1 cellular context compared by ENCODE assay signal in genomic region chr1:213260322-213261075, GRCh38.
TF ChIP-seq lines count a peak whose summit lies in the region.

No MANE protein-coding gene starts in this region.

TF ChIP-seq in K562, 482 proteins besides CTCF, POLR2A, EP300 and RAD21 (continued from another document):
- TF ChIP-seq STAT5A (IDR thresholded peaks at IDR 0.05; ENCODE audit: borderline replicate concordance, low read length) = peak; percentile 59; the same call in 1 of the 2 replicates
- 0 out of 2 replicates have a peak, but pooled peaks have one; percentile 16 for TF ChIP-seq ATF7 (IDR thresholded peaks at IDR 0.05)
- no peak for TF ChIP-seq ELF2 (CRISPR knock-in tag; IDR thresholded peaks at IDR 0.05)
- peak; percentile 53; the same call in 1 of the 2 replicates for TF ChIP-seq CXXC5 (CRISPR knock-in tag; IDR thresholded peaks at IDR 0.05)
- TF ChIP-seq DPF2 (IDR thresholded peaks at IDR 0.05) = peak; percentile 88
- TF ChIP-seq BRCA1 (IDR thresholded peaks at IDR 0.05) = no peak
- no peak for TF ChIP-seq BRCA1 (CRISPR knock-in tag; IDR thresholded peaks at IDR 0.05)
- TF ChIP-seq KLF16 (IDR thresholded peaks at IDR 0.05) = 0 out of 2 replicates have a peak, but pooled peaks have one; percentile 15
- no peak for TF ChIP-seq E2F1 (CRISPR knock-in tag; IDR thresholded peaks at IDR 0.05)
- peak; percentile 86 for TF ChIP-seq SOX6 (IDR thresholded peaks at IDR 0.05)
- peak; percentile 95 for TF ChIP-seq ZNF384 (IDR thresholded peaks at IDR 0.05; ENCODE audit: low read depth, low read length)
- TF ChIP-seq NCOR1 (IDR thresholded peaks at IDR 0.05) = peak; percentile 38; the same call in 1 of the 2 replicates
- TF ChIP-seq ZNF780A (CRISPR knock-in tag; IDR thresholded peaks at IDR 0.05) = no peak
- TF ChIP-seq ZNF695 (CRISPR knock-in tag; IDR thresholded peaks at IDR 0.05) = no peak
- TF ChIP-seq SRF (CRISPR knock-in tag; IDR thresholded peaks at IDR 0.05) = no peak
- TF ChIP-seq NR3C1 (CRISPR knock-in tag; IDR thresholded peaks at IDR 0.05) = no peak
- peak; percentile 49 for TF ChIP-seq MEIS2 (IDR thresholded peaks at IDR 0.05; ENCODE audit: partially characterized antibody)
- TF ChIP-seq NFYB (IDR thresholded peaks at IDR 0.05; ENCODE audit: extremely low read depth, insufficient read length) = peak; percentile 34
- TF ChIP-seq ZEB2 (IDR thresholded peaks at IDR 0.05) = 0 out of 2 replicates have a peak, but pooled peaks have one; percentile 21
- TF ChIP-seq MTA2 (IDR thresholded peaks at IDR 0.05; ENCODE audit: low read depth) = peak; percentile 66; the same call in 1 of the 2 replicates
- TF ChIP-seq POU5F1 (IDR thresholded peaks at IDR 0.05; ENCODE audit: borderline replicate concordance, low read depth, low read length, partially characterized antibody) = no peak
- peak; percentile 43; the same call in 1 of the 2 replicates for TF ChIP-seq LCOR (CRISPR knock-in tag; IDR thresholded peaks at IDR 0.05)
- TF ChIP-seq TAL1 (IDR thresholded peaks at IDR 0.05) = peak; percentile 78
- peak; percentile 82 for TF ChIP-seq CBFA2T3 (IDR thresholded peaks at IDR 0.05)
- peak; percentile 71 for TF ChIP-seq TCF3 (CRISPR knock-in tag; IDR thresholded peaks at IDR 0.05)
- TF ChIP-seq LEF1 (IDR thresholded peaks at IDR 0.05) = no peak
- peak; percentile 53 for TF ChIP-seq CBFA2T2 (conservative IDR thresholded peaks at IDR 0.05)
- 0 out of 2 replicates have a peak, but pooled peaks have one; percentile 32 for TF ChIP-seq MECOM (CRISPR knock-in tag; IDR thresholded peaks at IDR 0.05)
- peak; percentile 48 for TF ChIP-seq RBM25 (IDR thresholded peaks at IDR 0.05; ENCODE audit: low read depth, low read length, severe bottlenecking)
- peak; percentile 83 for TF ChIP-seq SMARCA4 (IDR thresholded peaks at IDR 0.05)
- 0 out of 2 replicates have a peak, but pooled peaks have one; percentile 10 for TF ChIP-seq BCOR (IDR thresholded peaks at IDR 0.05)
- peak; percentile 64 for TF ChIP-seq SMARCB1 (IDR thresholded peaks at IDR 0.05; ENCODE audit: insufficient read length, low read depth)
- TF ChIP-seq HES1 (IDR thresholded peaks at IDR 0.05; ENCODE audit: low read depth) = peak; percentile 29; the same call in 1 of the 2 replicates
- no peak for TF ChIP-seq RBBP5 (IDR thresholded peaks at IDR 0.05; ENCODE audit: borderline replicate concordance, insufficient read depth, low read length, poor library complexity, severe bottlenecking)
- no peak for TF ChIP-seq PHF20 (IDR thresholded peaks at IDR 0.05; ENCODE audit: partially characterized antibody)
- TF ChIP-seq NUFIP1 (IDR thresholded peaks at IDR 0.05; ENCODE audit: partially characterized antibody) = no peak
- peak in 1 of 2 experiments; percentile 43; a peak in 1 of 4 replicates for TF ChIP-seq TBL1XR1 (IDR thresholded peaks at IDR 0.05; ENCODE audit: low read length in 2 of 2)
- TF ChIP-seq FOXK2 (conservative IDR thresholded peaks at IDR 0.05 in 1 of 2, IDR thresholded peaks at IDR 0.05 in 1 of 2; ENCODE audit: low read depth in 2 of 2) = 0 out of 4 replicates have a peak, but pooled peaks of 1 of the 2 experiments have one; percentile 52
- TF ChIP-seq HMBOX1 (IDR thresholded peaks at IDR 0.05) = peak; percentile 73
- TF ChIP-seq SAFB2 (IDR thresholded peaks at IDR 0.05; ENCODE audit: borderline replicate concordance, low read depth, low read length, severe bottlenecking) = no peak
- TF ChIP-seq FOXM1 (IDR thresholded peaks at IDR 0.05; ENCODE audit: low read depth) = peak; percentile 83
- TF ChIP-seq FOXM1 (CRISPR knock-in tag; IDR thresholded peaks at IDR 0.05; ENCODE audit: low read depth) = no peak
- TF ChIP-seq PML (IDR thresholded peaks at IDR 0.05; ENCODE audit: low read length) = peak; percentile 57; the same call in 1 of the 2 replicates
- no peak for TF ChIP-seq ZFPM2 (CRISPR knock-in tag; IDR thresholded peaks at IDR 0.05)
- peak in 1 of 2 experiments; percentile 73; a peak in 2 of 4 replicates for TF ChIP-seq RCOR1 (IDR thresholded peaks at IDR 0.05; ENCODE audit: borderline replicate concordance in 1 of 2, low read depth in 2 of 2, low read length in 2 of 2)
- TF ChIP-seq HDAC2 (IDR thresholded peaks at IDR 0.05) = 0 out of 2 replicates have a peak, but pooled peaks have one; percentile 57
- no peak for TF ChIP-seq HNRNPUL1 (IDR thresholded peaks at IDR 0.05; ENCODE audit: low read length)
- TF ChIP-seq L3MBTL2 (IDR thresholded peaks at IDR 0.05) = 0 out of 2 replicates have a peak, but pooled peaks have one; percentile 35
- peak; percentile 34; the same call in 1 of the 2 replicates for TF ChIP-seq ARID3A (IDR thresholded peaks at IDR 0.05; ENCODE audit: borderline replicate concordance, low read depth, low read length)
- no peak for TF ChIP-seq CREM (IDR thresholded peaks at IDR 0.05; ENCODE audit: low read depth)
- peak; percentile 75; the same call in 1 of the 2 replicates for TF ChIP-seq SMARCE1 (IDR thresholded peaks at IDR 0.05)
- peak; percentile 27; the same call in 1 of the 2 replicates for TF ChIP-seq JUND (IDR thresholded peaks at IDR 0.05; ENCODE audit: borderline replicate concordance, low read depth, low read length)
- TF ChIP-seq JUND (tag; IDR thresholded peaks at IDR 0.05; ENCODE audit: borderline replicate concordance, low read depth, low read length) = no peak
- TF ChIP-seq ELF1 (tag; IDR thresholded peaks at IDR 0.05) = 0 out of 2 replicates have a peak, but pooled peaks have one; percentile 38
- TF ChIP-seq PKNOX1 (IDR thresholded peaks at IDR 0.05) = peak; percentile 56; the same call in 1 of the 2 replicates
- TF ChIP-seq NBN (IDR thresholded peaks at IDR 0.05; ENCODE audit: low read depth) = peak; percentile 54; the same call in 1 of the 2 replicates
- TF ChIP-seq GATA2 (CRISPR knock-in tag; IDR thresholded peaks at IDR 0.05) = peak; percentile 15; the same call in 1 of the 2 replicates
- peak; percentile 83 for TF ChIP-seq ADNP (tag; IDR thresholded peaks at IDR 0.05)
- peak; percentile 59; the same call in 1 of the 2 replicates for TF ChIP-seq CHAMP1 (IDR thresholded peaks at IDR 0.05)
- peak; percentile 81 for TF ChIP-seq TEAD4 (IDR thresholded peaks at IDR 0.05; ENCODE audit: low read length)
- TF ChIP-seq TEAD4 (CRISPR knock-in tag; IDR thresholded peaks at IDR 0.05; ENCODE audit: borderline replicate concordance) = no peak
- peak; percentile 49; the same call in 1 of the 2 replicates for TF ChIP-seq SMARCC2 (IDR thresholded peaks at IDR 0.05; ENCODE audit: low read depth)
- TF ChIP-seq ARNT (IDR thresholded peaks at IDR 0.05) = peak in 1 of 2 experiments; percentile 28; a peak in 1 of 4 replicates
- TF ChIP-seq CEBPB (tag; IDR thresholded peaks at IDR 0.05) = peak; percentile 53
